Comparison of ENCODE assay signal across 19 cellular contexts in the genomic region with DNA sequence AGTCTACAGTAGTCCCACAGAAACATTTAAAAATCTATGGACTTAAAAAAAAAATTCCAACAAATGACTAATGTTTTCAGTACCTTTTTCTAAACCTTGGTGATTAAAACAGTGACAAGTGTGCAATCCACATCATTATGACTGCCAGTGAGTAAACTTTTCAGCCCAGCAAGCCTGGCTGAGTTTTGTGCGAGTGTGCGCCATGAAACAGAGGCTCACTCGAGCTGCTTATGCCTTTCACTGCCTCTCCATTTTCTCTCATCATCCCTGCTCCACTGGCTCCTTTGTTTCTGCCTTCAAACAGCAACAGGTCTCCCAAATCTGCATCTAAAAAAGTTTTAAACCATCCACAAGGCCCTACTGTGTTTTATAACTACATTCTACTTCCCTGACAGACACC.
A peak's percentile ranks its signal among the peaks of the same experiment; 100 is the strongest.
DNase-seq lines count a peak whose midpoint lies in the region; ATAC-seq and TF ChIP-seq lines count a peak whose summit lies in the region.
"Had no signal": no experiment of that assay in that cellular context is flagged by ENCODE, and none has a peak within 500 bp of the region (broad histone marks: within the 10 kb centered on the region; RNA-seq: fewer than 3 reads in every experiment).

No MANE protein-coding gene starts in this region.

- H3K9ac ChIP-seq in neural progenitor cell = no peak overlapping the region

- H3K36me3 ChIP-seq in neural progenitor cell = peaks cover 8% of the 10 kb centered on the region
- H3K36me3 ChIP-seq: SJSA1, thoracic aorta had no signal

- DNase-seq in Ammon's horn (ENCODE audit: low spot score) (peak; percentile 63), neural progenitor cell (ENCODE audit: low spot score) (peak; percentile 80), AG08395 (ENCODE audit: low spot score) (no peak), chondrocyte (ENCODE audit: low spot score) (no peak), NCI-H2196 (lab: John Stamatoyannopoulos, UW; ENCODE audit: unreplicated experiment) (no peak)
- DNase-seq in activated T-cell treated with anti-CD3 and anti-CD28 coated beads, Interleukin-2, amount 50 U/mL, for 48 hours = peak; percentile 42 to 55
- DNase-seq in effector memory CD8-positive, alpha-beta T cell = no peak
- DNase-seq: activated CD4-positive, alpha-beta T cell treated with anti-CD3 and anti-CD28 coated beads, Interleukin-2, amount 10 ng/mL, durations not matched to agents 24 days and 14 days; activated effector memory CD4-positive, alpha-beta T cell treated with anti-CD3 and anti-CD28 coated beads, Interleukin-2, amount 50 U/mL, for 16 hours; Caco-2; H7; NCI-H187; NCI-H524; T-helper 9 cell had no signal

- peak overlapping the region; percentile 6 for H3K4me3 ChIP-seq in neural progenitor cell
- H3K4me3 ChIP-seq: coronary artery, SJSA1, thoracic aorta had no signal

- no peaks in the 10 kb centered on the region for H3K27me3 Mint-ChIP-seq in neural progenitor cell (ENCODE audit: insufficient read depth, low read depth)
- no peaks in the 10 kb centered on the region for H3K27me3 Mint-ChIP-seq in chondrocyte (ENCODE audit: low read depth)
- peaks cover 17 to 29% of the 10 kb centered on the region in 2 donors for H3K27me3 Mint-ChIP-seq in effector memory CD8-positive, alpha-beta T cell

- H3K79me2 ChIP-seq in neural progenitor cell (ENCODE audit: low read depth) = peaks cover 31% of the 10 kb centered on the region

- ATAC-seq in GM18868 (IDR thresholded peaks at IDR 0.05; ENCODE audit: unreplicated experiment) = peak; percentile 88
- no peak for ATAC-seq in effector memory CD8-positive, alpha-beta T cell (replicated peaks)
- ATAC-seq: natural killer cell treated with Interleukin-12 subunit alpha and Interleukin-12 subunit beta and Interleukin-15 and Interleukin-18, amount 100 ng/mL, for 72 hours had no signal

- peaks cover 17% of the 10 kb centered on the region for H3K36me3 Mint-ChIP-seq in neural progenitor cell
- no peaks in the 10 kb centered on the region for H3K36me3 Mint-ChIP-seq in chondrocyte (ENCODE audit: low read depth)
- H3K36me3 Mint-ChIP-seq in effector memory CD8-positive, alpha-beta T cell (ENCODE audit: insufficient read depth) = no peaks in the 10 kb centered on the region
- H3K36me3 Mint-ChIP-seq: natural killer cell treated with Interleukin-12 subunit alpha and Interleukin-12 subunit beta and Interleukin-15 and Interleukin-18, amount 100 ng/mL, for 72 hours had no signal

- H3K9me3 Mint-ChIP-seq in neural progenitor cell (no peaks in the 10 kb centered on the region), chondrocyte (ENCODE audit: low read depth) (no peaks in the 10 kb centered on the region)
- H3K9me3 Mint-ChIP-seq in effector memory CD8-positive, alpha-beta T cell = no peaks in the 10 kb centered on the region
- H3K9me3 Mint-ChIP-seq: activated CD4-positive, alpha-beta T cell treated with anti-CD3 and anti-CD28 coated beads, Interleukin-2, amount 10 ng/mL, durations not matched to agents 24 days and 14 days; natural killer cell treated with Interleukin-12 subunit alpha and Interleukin-12 subunit beta and Interleukin-15 and Interleukin-18, amount 100 ng/mL, for 72 hours had no signal

- peaks cover 62% of the 10 kb centered on the region for H3K4me1 ChIP-seq in neural progenitor cell
- H3K4me1 ChIP-seq: SJSA1 had no signal

- peak overlapping the region; percentile 63 for H3K4me2 ChIP-seq in neural progenitor cell

- H3K9me3 ChIP-seq in neural progenitor cell (ENCODE audit: low read depth) = no peaks in the 10 kb centered on the region
- H3K9me3 ChIP-seq: Caco-2, SJSA1, thoracic aorta had no signal

- TF ChIP-seq CTCF in neural progenitor cell (IDR thresholded peaks at IDR 0.05) (no peak), chondrocyte (IDR thresholded peaks at IDR 0.05) (no peak)

- H3F3A ChIP-seq in neural progenitor cell (ENCODE audit: low read depth) = peaks cover 48% of the 10 kb centered on the region

- no peaks in the 10 kb centered on the region for H3K27me3 ChIP-seq in neural progenitor cell
- H3K27me3 ChIP-seq: SJSA1 had no signal

- H2AFZ ChIP-seq in neural progenitor cell (replicated peaks) = no peak overlapping the region

- H3K4me3 Mint-ChIP-seq in neural progenitor cell (peak overlapping the region; percentile 24), chondrocyte (ENCODE audit: unreplicated experiment) (no peak overlapping the region)
- H3K4me3 Mint-ChIP-seq in effector memory CD8-positive, alpha-beta T cell = no peak overlapping the region
- H3K4me3 Mint-ChIP-seq: activated CD4-positive, alpha-beta T cell treated with anti-CD3 and anti-CD28 coated beads, Interleukin-2, amount 10 ng/mL, durations not matched to agents 24 days and 14 days; natural killer cell treated with Interleukin-12 subunit alpha and Interleukin-12 subunit beta and Interleukin-15 and Interleukin-18, amount 100 ng/mL, for 72 hours had no signal

- peak overlapping the region; percentile 74 for H3K27ac Mint-ChIP-seq in neural progenitor cell
- H3K27ac Mint-ChIP-seq in chondrocyte (ENCODE audit: unreplicated experiment) = no peak overlapping the region
- no peak overlapping the region for H3K27ac Mint-ChIP-seq in effector memory CD8-positive, alpha-beta T cell
- H3K27ac Mint-ChIP-seq: activated CD4-positive, alpha-beta T cell treated with anti-CD3 and anti-CD28 coated beads, Interleukin-2, amount 10 ng/mL, durations not matched to agents 24 days and 14 days; natural killer cell treated with Interleukin-12 subunit alpha and Interleukin-12 subunit beta and Interleukin-15 and Interleukin-18, amount 100 ng/mL, for 72 hours had no signal

- peaks cover 11% of the 10 kb centered on the region for H4K20me1 ChIP-seq in neural progenitor cell (ENCODE audit: low read depth)

- H3K27ac ChIP-seq in neural progenitor cell = peak overlapping the region; percentile 74
- H3K27ac ChIP-seq: coronary artery, SJSA1, thoracic aorta had no signal

- H3K4me1 Mint-ChIP-seq in neural progenitor cell = peaks cover 39% of the 10 kb centered on the region
- peaks cover 22% of the 10 kb centered on the region for H3K4me1 Mint-ChIP-seq in chondrocyte (ENCODE audit: low read depth)
- no peaks in the 10 kb centered on the region for H3K4me1 Mint-ChIP-seq in effector memory CD8-positive, alpha-beta T cell (ENCODE audit: low read depth in 2 of 2)

Comparison
In these comparisons a context has a peak if more than half of its experiments do, and no peak if none do; other contexts are left out.
1. DNase-seq: peak in Ammon's horn (single experiment), activated T-cell treated with anti-CD3 and anti-CD28 coated beads, Interleukin-2, amount 50 U/mL, for 48 hours (2 of 2) and neural progenitor cell (single experiment); none in AG08395 (single experiment), chondrocyte (single experiment), NCI-H2196 (single experiment) and effector memory CD8-positive, alpha-beta T cell (0 of 3).